8 cellular contexts compared by ENCODE assay signal in genomic region chr7:139776486-139777303, GRCh38.
DNase-seq lines count a peak whose midpoint lies in the region; ATAC-seq lines count a peak whose summit lies in the region.

No MANE protein-coding gene starts in this region.

- H3K27ac Mint-ChIP-seq in central memory CD8-positive, alpha-beta T cell (ENCODE audit: low read depth): peak overlapping the region; percentile 93

- peaks cover 13% of the 10 kb centered on the region for H3K27me3 Mint-ChIP-seq in central memory CD8-positive, alpha-beta T cell

- no peaks in the 10 kb centered on the region for H3K9me3 ChIP-seq in HUES6 (ENCODE audit: control insufficient read depth, insufficient read depth, low read depth, low read length)

- no peaks in the 10 kb centered on the region for H3K9me3 Mint-ChIP-seq in central memory CD8-positive, alpha-beta T cell

- H3K27me3 ChIP-seq in HUES6 (ENCODE audit: control insufficient read depth, insufficient read depth, low read length): peaks cover 43% of the 10 kb centered on the region

- peak overlapping the region; percentile 94 for H3K4me3 ChIP-seq in HUES6 (ENCODE audit: low read depth, low read length)

- peak overlapping the region; percentile 96 for H3K4me3 Mint-ChIP-seq in central memory CD8-positive, alpha-beta T cell

- no peaks in the 10 kb centered on the region for H3K36me3 ChIP-seq in HUES6 (ENCODE audit: control insufficient read depth, insufficient read depth, low read length)

- H3K36me3 Mint-ChIP-seq in central memory CD8-positive, alpha-beta T cell (ENCODE audit: insufficient read depth): peaks cover 13% of the 10 kb centered on the region

- H3K4me1 Mint-ChIP-seq in central memory CD8-positive, alpha-beta T cell: peaks cover 36% of the 10 kb centered on the region

- H3K9ac ChIP-seq in HUES6 (ENCODE audit: low read length): peak overlapping the region; percentile 71

- no peak overlapping the region for H3K27ac ChIP-seq in HUES6 (ENCODE audit: low read depth, low read length)

- DNase-seq in DMS53 (lab: John Stamatoyannopoulos, UW) (peak; percentile 79), SW480 (ENCODE audit: low spot score) (peak; percentile 52), kidney glomerular epithelial cell (lab: John Stamatoyannopoulos, UW) (peak; percentile 43)
- DNase-seq in central memory CD8-positive, alpha-beta T cell (ENCODE audit: low spot score in 2 of 2): no peak
- peak; percentile 22 for DNase-seq in stimulated activated CD4-positive, alpha-beta T cell treated with anti-CD3 and anti-CD28 coated beads, Interleukin-2, amount 100 ng/mL, for 4 hours (ENCODE audit: low read depth)

- ATAC-seq in central memory CD8-positive, alpha-beta T cell (replicated peaks; ENCODE audit: extremely low read depth, poor library complexity, severe bottlenecking): peak; percentile 22
- ATAC-seq in HG02870 (IDR thresholded peaks at IDR 0.05; ENCODE audit: unreplicated experiment) (no peak), HG02852 (IDR thresholded peaks at IDR 0.05; ENCODE audit: unreplicated experiment) (no peak)

- 0 out of 2 replicates have a peak, but pooled peaks cover 5% of the 10 kb centered on the region for H3K4me1 ChIP-seq in HUES6 (ENCODE audit: control insufficient read depth, insufficient read depth, low read length)

Comparison
In these comparisons a context has a peak if more than half of its experiments do, and no peak if none do; other contexts are left out.
1. DNase-seq: peak in DMS53 (single experiment), SW480 (single experiment), kidney glomerular epithelial cell (single experiment) and stimulated activated CD4-positive, alpha-beta T cell treated with anti-CD3 and anti-CD28 coated beads, Interleukin-2, amount 100 ng/mL, for 4 hours (single experiment); none in central memory CD8-positive, alpha-beta T cell (0 of 2).